In genomic region chr14:97924922-97925613, GRCh38 we compare ENCODE assay signal across 18 cellular contexts.
"Had no signal": no experiment of that assay in that cellular context is flagged by ENCODE, and none has a peak within 500 bp of the region (broad histone marks: within the 10 kb centered on the region; RNA-seq: fewer than 3 reads in every experiment).

No MANE protein-coding gene starts in this region.

- H3K27me3 Mint-ChIP-seq: activated naive CD8-positive, alpha-beta T cell; memory B cell; T-cell had no signal

- H3K36me3 ChIP-seq: SJCRH30, stomach, suprapubic skin, tibial nerve had no signal

- H3K9me3 ChIP-seq: SJCRH30, stomach, suprapubic skin, tibial nerve had no signal

- H3K4me3 ChIP-seq: SJCRH30, stomach, suprapubic skin, tibial nerve had no signal

- H3K27ac Mint-ChIP-seq: activated naive CD8-positive, alpha-beta T cell; memory B cell; T-cell had no signal

- H3K27ac ChIP-seq: parathyroid adenoma, SJCRH30, stomach, suprapubic skin, tibial nerve had no signal

- DNase-seq: activated CD4-positive, alpha-beta T cell treated with anti-CD3 and anti-CD28 coated beads for 4 hours; activated gamma-delta T cell treated with Interleukin-2 at 50 U/mL for 16 hours; amniotic stem cell; cortex of kidney; erythroblast; foreskin fibroblast; left colon; nucleus accumbens; right cardiac atrium; SJCRH30; stimulated activated CD4-positive, alpha-beta T cell treated with anti-CD3 and anti-CD28 coated beads, Interleukin-4, amount 100 ng/mL, for 24 hours; stomach; T-cell had no signal

- H3K4me1 ChIP-seq: parathyroid adenoma, SJCRH30, stomach, suprapubic skin, tibial nerve had no signal

- H3K27me3 ChIP-seq: SJCRH30, stomach, suprapubic skin, tibial nerve had no signal

- H3K4me1 Mint-ChIP-seq: memory B cell had no signal

- H3K9me3 Mint-ChIP-seq: T-cell had no signal

- H3K36me3 Mint-ChIP-seq: memory B cell had no signal

- ATAC-seq: left colon, right cardiac atrium had no signal

- H3K4me3 Mint-ChIP-seq: activated naive CD8-positive, alpha-beta T cell; memory B cell; T-cell had no signal
